Comparison of ENCODE assay signal across 7 cellular contexts in genomic region chr14:64725360-64725815, GRCh38. TPM values are rescaled to one million over a fixed set of nuclear protein-coding genes. Genes with fewer than 3 reads are reported as not detected.
DNase-seq lines count a peak whose midpoint lies in the region; ATAC-seq and TF ChIP-seq lines count a peak whose summit lies in the region.

No MANE protein-coding gene starts in this region.

- ATAC-seq in left ventricle myocardium superior: peak; percentile 15
- ATAC-seq in GM19395 (IDR thresholded peaks at IDR 0.05; ENCODE audit: unreplicated experiment): no peak

- POLR2A ChIA-PET in RWPE1 (lab: Yijun Ruan, JAX; ENCODE audit: low non-redundant PET): interaction anchor here (0.8 kb wide), 1 partner anchor 21 kb away, joined by 3 read pairs; the partner anchor contains the start of gene PLEKHG3

- no peak overlapping the region for H2AFZ ChIP-seq in Karpas-422 (ENCODE audit: low read length)

- H3K4me3 ChIP-seq in Karpas-422 (ENCODE audit: low read length): no peak overlapping the region
- no peak overlapping the region for H3K4me3 ChIP-seq in spleen
- no peak overlapping the region for H3K4me3 ChIP-seq in esophagus muscularis mucosa

- CTCF ChIA-PET in RWPE1 (lab: Yijun Ruan, JAX): interaction anchor here (1.1 to 1.2 kb wide), 2 partner anchors 20 to 185 kb away, joined by 3 to 4 read pairs; partner anchors contain the start of gene HSPA2

- no peaks in the 10 kb centered on the region for H3K36me3 ChIP-seq in Karpas-422 (ENCODE audit: insufficient read depth, low read length)
- peaks cover 0 to 34% (median 9%) of the 10 kb centered on the region in 6 donors for H3K36me3 ChIP-seq in spleen
- peaks cover 14 to 34% (median 26%) of the 10 kb centered on the region in 4 donors for H3K36me3 ChIP-seq in esophagus muscularis mucosa

- DNase-seq in Karpas-422 (peak; percentile 65), RWPE1 (ENCODE audit: low spot score) (no peak), left ventricle myocardium superior (no peak), spleen (peak; percentile 61), esophagus muscularis mucosa (ENCODE audit: extremely low spot score) (no peak), superior temporal gyrus (ENCODE audit: extremely low spot score) (no peak)

- peaks cover 17% of the 10 kb centered on the region for H3K4me1 ChIP-seq in Karpas-422 (ENCODE audit: low read length)
- peaks cover 29 to 96% (median 60%) of the 10 kb centered on the region in 6 donors for H3K4me1 ChIP-seq in spleen
- H3K4me1 ChIP-seq in esophagus muscularis mucosa: peaks cover 53 to 79% (median 73%) of the 10 kb centered on the region in 4 donors

- TF ChIP-seq CTCF in RWPE1 (conservative IDR thresholded peaks at IDR 0.05; ENCODE audit: low read depth) (no peak), spleen (IDR thresholded peaks at IDR 0.05 in 8 of 11, conservative IDR thresholded peaks at IDR 0.05 in 3 of 11) (no peak), esophagus muscularis mucosa (IDR thresholded peaks at IDR 0.05) (no peak)

- H3K79me2 ChIP-seq in Karpas-422 (ENCODE audit: low read length): no peaks in the 10 kb centered on the region

- H4K20me1 ChIP-seq in Karpas-422 (ENCODE audit: insufficient read depth, low read depth, low read length): no peaks in the 10 kb centered on the region

- H3K27ac ChIP-seq in Karpas-422 (ENCODE audit: low read length): no peak overlapping the region
- H3K27ac ChIP-seq in RWPE1: peak overlapping the region; percentile 94
- H3K27ac ChIP-seq in spleen: peak overlapping the region in 4 of 8 donors; percentile 55 to 85 (median 80)
- no peak overlapping the region for H3K27ac ChIP-seq in esophagus muscularis mucosa (replicated peaks in 1 of 4)

- H3K27me3 ChIP-seq in Karpas-422 (ENCODE audit: low read length): no peaks in the 10 kb centered on the region
- H3K27me3 ChIP-seq in spleen (replicated peaks in 1 of 7): no peaks in the 10 kb centered on the region
- no peaks in the 10 kb centered on the region for H3K27me3 ChIP-seq in esophagus muscularis mucosa

- intact Hi-C loops in left ventricle myocardium superior (cut with micrococcal nuclease) (no loop called here), spleen (cut with DNase I; ENCODE audit: low total_unique reads) (no loop called here), esophagus muscularis mucosa (cut with DNase I) (no loop called here)

- H3K9me3 ChIP-seq in Karpas-422 (ENCODE audit: low read length) (no peaks in the 10 kb centered on the region), spleen (no peaks in the 10 kb centered on the region), esophagus muscularis mucosa (no peaks in the 10 kb centered on the region)

- H3K9me2 ChIP-seq in Karpas-422 (replicated peaks; ENCODE audit: insufficient read depth, low read length): no peaks in the 10 kb centered on the region

- no peak overlapping the region for H3K4me2 ChIP-seq in Karpas-422 (ENCODE audit: low read depth, low read length, poor library complexity, severe bottlenecking)

- TF ChIP-seq EP300 in esophagus muscularis mucosa (IDR thresholded peaks at IDR 0.05): no peak

- WGBS in spleen, 5 donors: 66 to 92% (median 83%) methylated on average over 2 of the region's 2 CpGs
- WGBS in esophagus muscularis mucosa: 92% methylated on average over 2 of the region's 2 CpGs

- TF ChIP-seq POLR2A in spleen (IDR thresholded peaks at IDR 0.05) (no peak), esophagus muscularis mucosa (IDR thresholded peaks at IDR 0.05; ENCODE audit: low read depth) (no peak)

- H3K9ac ChIP-seq in Karpas-422 (ENCODE audit: low read length): no peak overlapping the region

RNA-seq across cellular contexts. Expression of gene PLEKHG3, which starts 21.2 kb away (rescaled TPM):
- not detected in 2 replicates for total RNA-seq in Karpas-422 (2014; rRNA removed; shearing (Covaris generic); ENCODE audit: low replicate concordance)
- total RNA-seq in left ventricle myocardium superior (22.0 TPM), spleen (10 to 100 TPM; 31.5 to 77.7 (median 56.2) TPM), esophagus muscularis mucosa (10 to 100 TPM; 21.7 to 66.7 (median 35.1) TPM)
- 10 to 100 TPM in 2 of 3 donors, 1 to 10 TPM in 1; 4.5 to 17.1 (median 12.3) TPM for polyA plus RNA-seq in spleen

Comparison
In these comparisons a context has a peak if more than half of its experiments do, and no peak if none do; other contexts are left out.
1. DNase-seq: peak in Karpas-422 (single experiment) and spleen (single experiment); none in RWPE1 (single experiment), left ventricle myocardium superior (single experiment), esophagus muscularis mucosa (single experiment) and superior temporal gyrus (single experiment).
2. RNA of gene PLEKHG3, which starts 21.2 kb away (total RNA-seq): 31.5 to 77.7 TPM in spleen, 21.7 to 66.7 TPM in esophagus muscularis mucosa and 22.0 TPM in left ventricle myocardium superior (single experiment); not detected in Karpas-422; every median in the first group is over 10 times any median in the second.